Comparison of ENCODE assay signal across 8 cellular contexts in the genomic region with DNA sequence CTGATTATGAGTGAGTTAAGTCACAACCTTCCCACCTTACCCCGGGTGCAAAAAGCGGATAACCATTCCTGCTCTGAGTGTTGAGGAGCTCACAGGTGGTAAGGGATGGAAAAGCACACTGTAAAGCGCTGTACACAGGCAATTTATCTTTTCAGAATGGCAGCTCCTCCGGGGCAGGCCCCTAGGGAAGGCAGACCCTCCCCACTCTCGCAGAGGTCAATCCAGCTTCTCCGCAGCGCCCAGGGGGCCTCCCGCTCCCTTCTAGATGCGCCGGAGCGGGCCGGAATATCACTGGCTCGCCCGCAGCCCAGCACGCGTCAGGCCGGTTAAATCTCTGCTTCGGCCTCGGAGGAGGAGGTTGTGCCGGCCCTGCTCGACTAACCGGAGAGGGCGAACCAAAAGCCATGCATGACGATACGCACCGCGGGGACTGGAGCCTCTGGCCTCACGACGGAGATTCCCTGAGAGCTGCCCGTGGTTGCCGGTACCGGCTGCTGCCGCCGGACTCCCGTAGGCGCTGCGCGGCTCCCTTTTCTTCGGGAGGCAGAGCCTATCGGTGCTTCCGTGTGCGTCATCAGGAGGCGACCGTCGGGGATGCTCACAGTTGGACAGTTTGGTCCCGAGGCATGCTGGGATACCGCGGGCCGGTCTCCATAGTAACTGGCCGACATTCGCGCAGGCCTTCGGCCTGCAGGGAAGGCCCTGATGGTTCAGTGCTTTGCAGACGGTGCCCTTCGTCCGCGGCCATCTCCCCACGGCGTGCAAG. TPM values are rescaled to one million over a fixed set of nuclear protein-coding genes. Genes with fewer than 3 reads are reported as not detected.
DNase-seq lines count a peak whose midpoint lies in the region; ATAC-seq and TF ChIP-seq lines count a peak whose summit lies in the region.

A gene with protein sequence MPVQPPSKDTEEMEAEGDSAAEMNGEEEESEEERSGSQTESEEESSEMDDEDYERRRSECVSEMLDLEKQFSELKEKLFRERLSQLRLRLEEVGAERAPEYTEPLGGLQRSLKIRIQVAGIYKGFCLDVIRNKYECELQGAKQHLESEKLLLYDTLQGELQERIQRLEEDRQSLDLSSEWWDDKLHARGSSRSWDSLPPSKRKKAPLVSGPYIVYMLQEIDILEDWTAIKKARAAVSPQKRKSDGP (minus strand): TSS at position 555 of the 766 bp plus-strand sequence. CDS start 2,870 bp downstream, outside the sequence.

- TF ChIP-seq CTCF in GM13976 (IDR thresholded peaks at IDR 0.05; ENCODE audit: borderline replicate concordance, control extremely low read depth, extremely low read depth, insufficient read depth, missing control alignments) (no peak), left ventricle myocardium inferior (IDR thresholded peaks at IDR 0.05; ENCODE audit: borderline replicate concordance) (peak; percentile 43), progenitor cell of endocrine pancreas (IDR thresholded peaks at IDR 0.05; ENCODE audit: unreplicated experiment) (peak; percentile 26), upper lobe of right lung (IDR thresholded peaks at IDR 0.05) (peak; percentile 20)

- ATAC-seq in HG02870 (IDR thresholded peaks at IDR 0.05; ENCODE audit: unreplicated experiment): peak; percentile 64
- ATAC-seq in upper lobe of right lung: peak; percentile 92

- peaks cover 31% of the 10 kb centered on the region for H3K36me3 ChIP-seq in left ventricle myocardium inferior
- H3K36me3 ChIP-seq in upper lobe of right lung: peaks cover 26% of the 10 kb centered on the region

- H3K4me1 ChIP-seq in left ventricle myocardium inferior (peaks cover 55% of the 10 kb centered on the region), upper lobe of right lung (peaks cover 30% of the 10 kb centered on the region)

- peak within 1 kb of the TSS; percentile 97 for H3K27ac ChIP-seq in left ventricle myocardium inferior (replicated peaks)
- H3K27ac ChIP-seq in upper lobe of right lung: peak within 1 kb of the TSS; percentile 89

- intact Hi-C loops in left ventricle myocardium inferior (cut with micrococcal nuclease): no loop called here
- intact Hi-C loops in upper lobe of right lung (cut with DNase I): no loop called here

- in situ Hi-C loops in GM13976 (cut with MboI; ENCODE audit: low sequenced_read_pairs, unreplicated experiment): no loop called here

- H3K27ac Mint-ChIP-seq in T-helper 1 cell treated with Interleukin-12 subunit alpha and Interleukin-12 subunit beta and Interleukin-4 antibody, amounts not matched to agents 30 μg/mL and 1 μg/mL, for 36 hours: peak within 1 kb of the TSS; percentile 92
- H3K27ac Mint-ChIP-seq in progenitor cell of endocrine pancreas: peak within 1 kb of the TSS; percentile 96

- H3K27me3 ChIP-seq in left ventricle myocardium inferior (ENCODE audit: low read depth): no peaks in the 10 kb centered on the region
- H3K27me3 ChIP-seq in upper lobe of right lung: no peaks in the 10 kb centered on the region

- H3K27me3 Mint-ChIP-seq in T-helper 1 cell treated with Interleukin-12 subunit alpha and Interleukin-12 subunit beta and Interleukin-4 antibody, amounts not matched to agents 30 μg/mL and 1 μg/mL, for 36 hours (ENCODE audit: low read depth): peaks cover 4% of the 10 kb centered on the region
- no peaks in the 10 kb centered on the region for H3K27me3 Mint-ChIP-seq in progenitor cell of endocrine pancreas

- peak within 1 kb of the TSS; percentile 95 for H3K4me3 Mint-ChIP-seq in T-helper 1 cell treated with Interleukin-12 subunit alpha and Interleukin-12 subunit beta and Interleukin-4 antibody, amounts not matched to agents 30 μg/mL and 1 μg/mL, for 36 hours
- peak within 1 kb of the TSS; percentile 96 for H3K4me3 Mint-ChIP-seq in progenitor cell of endocrine pancreas (ENCODE audit: low read depth)

- no peaks in the 10 kb centered on the region for H3K9me3 Mint-ChIP-seq in T-helper 1 cell treated with Interleukin-12 subunit alpha and Interleukin-12 subunit beta and Interleukin-4 antibody, amounts not matched to agents 30 μg/mL and 1 μg/mL, for 36 hours
- no peaks in the 10 kb centered on the region for H3K9me3 Mint-ChIP-seq in progenitor cell of endocrine pancreas (ENCODE audit: low read depth)

- H3K36me3 Mint-ChIP-seq in T-helper 1 cell treated with Interleukin-12 subunit alpha and Interleukin-12 subunit beta and Interleukin-4 antibody, amounts not matched to agents 30 μg/mL and 1 μg/mL, for 36 hours (ENCODE audit: low read depth): peaks cover 15% of the 10 kb centered on the region
- peaks cover 3% of the 10 kb centered on the region for H3K36me3 Mint-ChIP-seq in progenitor cell of endocrine pancreas (ENCODE audit: insufficient read depth)

- H3K9me3 ChIP-seq in left ventricle myocardium inferior (replicated peaks) (no peaks in the 10 kb centered on the region), upper lobe of right lung (no peaks in the 10 kb centered on the region)

- H3K4me3 ChIP-seq in left ventricle myocardium inferior (peak within 1 kb of the TSS; percentile 89), upper lobe of right lung (peak within 1 kb of the TSS; percentile 96)

- H3K4me1 Mint-ChIP-seq in T-helper 1 cell treated with Interleukin-12 subunit alpha and Interleukin-12 subunit beta and Interleukin-4 antibody, amounts not matched to agents 30 μg/mL and 1 μg/mL, for 36 hours (ENCODE audit: low read depth): peaks cover 29% of the 10 kb centered on the region
- H3K4me1 Mint-ChIP-seq in progenitor cell of endocrine pancreas (ENCODE audit: low read depth): peaks cover 35% of the 10 kb centered on the region

- DNase-seq in GM13976 (ENCODE audit: low spot score): peak; percentile 98
- peak; percentile 83 for DNase-seq in NCI-H1694 treated with DMSO at 0.1 percent for 48 hours (lab: John Stamatoyannopoulos, UW)
- peak; percentile 97 for DNase-seq in amniotic stem cell (lab: John Stamatoyannopoulos, UW)
- peak; percentile 99 for DNase-seq in left ventricle myocardium inferior
- DNase-seq in progenitor cell of endocrine pancreas (ENCODE audit: low spot score, unreplicated experiment): peak; percentile 89
- DNase-seq in upper lobe of right lung: peak; percentile 100

RNA-seq across cellular contexts. Expression of the gene that starts here (rescaled TPM):
- total RNA-seq in left ventricle myocardium inferior (14.7 TPM), progenitor cell of endocrine pancreas (38.1 and 38.3 TPM in 2 replicates), upper lobe of right lung (32.1 TPM)

Comparison
In these comparisons a context has a peak if more than half of its experiments do, and no peak if none do; other contexts are left out.
1. Peak in every context shown above with its lines: DNase-seq, ATAC-seq, H3K4me3 ChIP-seq and H3K27ac ChIP-seq.